Comparison of ENCODE assay signal across 35 cellular contexts in genomic region chr13:81320516-81320915, GRCh38.
"Had no signal": no experiment of that assay in that cellular context is flagged by ENCODE, and none has a peak within 500 bp of the region (broad histone marks: within the 10 kb centered on the region; RNA-seq: fewer than 3 reads in every experiment).

No MANE protein-coding gene starts in this region.

- H3K4me3 ChIP-seq: adrenal gland, body of pancreas, esophagus muscularis mucosa, gastrocnemius medialis, heart left ventricle had no signal

- H3K4me1 Mint-ChIP-seq: activated B cell treated with CpG ODN at 0.5 μM for 24 hours; activated CD4-positive, alpha-beta T cell treated with anti-CD3 and anti-CD28 coated beads, Interleukin-2, amount 10 ng/mL, durations not matched to agents 24 days and 14 days; activated CD8-positive, alpha-beta memory T cell treated with anti-CD3 and anti-CD28 coated beads, Interleukin-2, amount 10 ng/mL, durations not matched to agents 7 days and 5 days; activated naive CD4-positive, alpha-beta T cell treated with anti-CD3 and anti-CD28 coated beads, Interleukin-2, amount 50 U/mL, for 24 hours; activated naive CD8-positive, alpha-beta T cell treated with anti-CD3 and anti-CD28 coated beads for 36 hours; activated naive CD8-positive, alpha-beta T cell treated with anti-CD3 and anti-CD28 coated beads, Interleukin-2, amount 50 U/mL, for 24 hours; T-helper 17 cell had no signal

- H3K27me3 Mint-ChIP-seq: activated B cell treated with CpG ODN at 0.5 μM for 24 hours; activated CD4-positive, alpha-beta memory T cell treated with anti-CD3 and anti-CD28 coated beads for 36 hours; activated CD4-positive, alpha-beta T cell treated with anti-CD3 and anti-CD28 coated beads, Interleukin-2, amount 10 ng/mL, durations not matched to agents 24 days and 14 days; activated CD8-positive, alpha-beta memory T cell treated with anti-CD3 and anti-CD28 coated beads, Interleukin-2, amount 10 ng/mL, durations not matched to agents 7 days and 5 days; activated naive CD4-positive, alpha-beta T cell treated with anti-CD3 and anti-CD28 coated beads, Interleukin-2, amount 50 U/mL, for 24 hours; activated naive CD8-positive, alpha-beta T cell treated with anti-CD3 and anti-CD28 coated beads for 36 hours; activated naive CD8-positive, alpha-beta T cell treated with anti-CD3 and anti-CD28 coated beads, Interleukin-2, amount 50 U/mL, for 24 hours; effector memory CD8-positive, alpha-beta T cell; T-helper 17 cell had no signal

- H3K27me3 ChIP-seq: adrenal gland, body of pancreas, esophagus muscularis mucosa, foreskin keratinocyte, gastrocnemius medialis, heart left ventricle had no signal

- ATAC-seq: activated CD4-positive, CD25-positive, alpha-beta regulatory T cell treated with anti-CD3 and anti-CD28 coated beads, Interleukin-2, amount 50 U/mL, for 24 hours; activated CD8-positive, alpha-beta memory T cell treated with anti-CD3 and anti-CD28 coated beads, Interleukin-2, amount 10 ng/mL, durations not matched to agents 7 days and 5 days; activated CD8-positive, alpha-beta T cell treated with anti-CD3 and anti-CD28 coated beads, Interleukin-2, amount 10 ng/mL, durations not matched to agents 7 days and 5 days; activated naive CD8-positive, alpha-beta T cell treated with anti-CD3 and anti-CD28 coated beads, Interleukin-2, amount 50 U/mL, for 24 hours; body of pancreas; effector memory CD8-positive, alpha-beta T cell; foreskin keratinocyte; gastrocnemius medialis; heart left ventricle; T-helper 17 cell had no signal

- H3K36me3 Mint-ChIP-seq: activated CD4-positive, alpha-beta memory T cell treated with anti-CD3 and anti-CD28 coated beads for 36 hours; activated CD8-positive, alpha-beta memory T cell treated with anti-CD3 and anti-CD28 coated beads, Interleukin-2, amount 10 ng/mL, durations not matched to agents 7 days and 5 days; activated naive CD4-positive, alpha-beta T cell treated with anti-CD3 and anti-CD28 coated beads, Interleukin-2, amount 50 U/mL, for 24 hours; activated naive CD8-positive, alpha-beta T cell treated with anti-CD3 and anti-CD28 coated beads for 36 hours had no signal

- H3K4me3 Mint-ChIP-seq: activated B cell treated with CpG ODN at 0.5 μM for 24 hours; activated CD4-positive, alpha-beta memory T cell treated with anti-CD3 and anti-CD28 coated beads for 36 hours; activated CD4-positive, alpha-beta T cell treated with anti-CD3 and anti-CD28 coated beads, Interleukin-2, amount 10 ng/mL, durations not matched to agents 24 days and 14 days; activated CD8-positive, alpha-beta memory T cell treated with anti-CD3 and anti-CD28 coated beads, Interleukin-2, amount 10 ng/mL, durations not matched to agents 7 days and 5 days; activated CD8-positive, alpha-beta T cell treated with anti-CD3 and anti-CD28 coated beads, Interleukin-2, amount 10 ng/mL, durations not matched to agents 7 days and 5 days; activated naive CD4-positive, alpha-beta T cell treated with anti-CD3 and anti-CD28 coated beads for 36 hours; activated naive CD4-positive, alpha-beta T cell treated with anti-CD3 and anti-CD28 coated beads, Interleukin-2, amount 50 U/mL, for 24 hours; activated naive CD8-positive, alpha-beta T cell treated with anti-CD3 and anti-CD28 coated beads for 36 hours; activated naive CD8-positive, alpha-beta T cell treated with anti-CD3 and anti-CD28 coated beads, Interleukin-2, amount 50 U/mL, for 24 hours; activated T-helper 1 cell treated with anti-CD3 and anti-CD28 coated beads, Interleukin-12 subunit alpha, Interleukin-12 subunit beta, Interleukin-2, Interleukin-4 antibody, amounts not matched to agents 30 ng/mL and 10 ng/mL and 1 ng/mL, durations not matched to agents 14 hours and 24 hours and 36 hours; effector memory CD8-positive, alpha-beta T cell; T-helper 17 cell; T-helper 2 cell treated with Interferon-gamma antibody and Interleukin-4, amounts not matched to agents 5 μg/mL and 100 μg/mL, for 36 hours had no signal

- H3K9me3 Mint-ChIP-seq: activated naive CD4-positive, alpha-beta T cell treated with anti-CD3 and anti-CD28 coated beads, Interleukin-2, amount 50 U/mL, for 24 hours; activated naive CD8-positive, alpha-beta T cell treated with anti-CD3 and anti-CD28 coated beads for 36 hours had no signal

- H3K27ac ChIP-seq: adrenal gland, body of pancreas, esophagus muscularis mucosa, foreskin keratinocyte, gastrocnemius medialis, heart left ventricle, WERI-Rb-1 had no signal

- H3K27ac Mint-ChIP-seq: activated B cell treated with CpG ODN at 0.5 μM for 24 hours; activated CD4-positive, alpha-beta memory T cell treated with anti-CD3 and anti-CD28 coated beads for 36 hours; activated CD4-positive, alpha-beta T cell treated with anti-CD3 and anti-CD28 coated beads, Interleukin-2, amount 10 ng/mL, durations not matched to agents 24 days and 14 days; activated CD8-positive, alpha-beta memory T cell treated with anti-CD3 and anti-CD28 coated beads, Interleukin-2, amount 10 ng/mL, durations not matched to agents 7 days and 5 days; activated CD8-positive, alpha-beta T cell treated with anti-CD3 and anti-CD28 coated beads, Interleukin-2, amount 10 ng/mL, durations not matched to agents 7 days and 5 days; activated naive CD4-positive, alpha-beta T cell treated with anti-CD3 and anti-CD28 coated beads for 36 hours; activated naive CD4-positive, alpha-beta T cell treated with anti-CD3 and anti-CD28 coated beads, Interleukin-2, amount 50 U/mL, for 24 hours; activated naive CD8-positive, alpha-beta T cell treated with anti-CD3 and anti-CD28 coated beads for 36 hours; activated naive CD8-positive, alpha-beta T cell treated with anti-CD3 and anti-CD28 coated beads, Interleukin-2, amount 50 U/mL, for 24 hours; activated T-helper 1 cell treated with anti-CD3 and anti-CD28 coated beads, Interleukin-12 subunit alpha, Interleukin-12 subunit beta, Interleukin-2, Interleukin-4 antibody, amounts not matched to agents 30 ng/mL and 10 ng/mL and 1 ng/mL, durations not matched to agents 14 hours and 24 hours and 36 hours; activated T-helper 2 cell treated with anti-CD3 and anti-CD28 coated beads, Interferon-gamma antibody, Interleukin-2, Interleukin-4, amounts not matched to agents 10 μg/mL and 5 μg/mL and 100 μg/mL, durations not matched to agents 14 hours and 24 hours and 36 hours; effector memory CD8-positive, alpha-beta T cell; T-helper 17 cell; T-helper 2 cell treated with Interferon-gamma antibody and Interleukin-4, amounts not matched to agents 5 μg/mL and 100 μg/mL, for 36 hours had no signal

- H3K9me3 ChIP-seq: adrenal gland, body of pancreas, esophagus muscularis mucosa, gastrocnemius medialis, heart left ventricle had no signal

- H3K36me3 ChIP-seq: adrenal gland, esophagus muscularis mucosa, gastrocnemius medialis, heart left ventricle, WERI-Rb-1 had no signal

- DNase-seq: activated B cell treated with CpG ODN at 0.5 μM for 24 hours; activated CD4-positive, alpha-beta memory T cell treated with anti-CD3 and anti-CD28 coated beads for 36 hours; activated CD4-positive, alpha-beta T cell treated with anti-CD3 and anti-CD28 coated beads, Interleukin-2, amount 10 ng/mL, durations not matched to agents 24 days and 14 days; activated CD8-positive, alpha-beta memory T cell treated with anti-CD3 and anti-CD28 coated beads, Interleukin-2, amount 10 ng/mL, durations not matched to agents 7 days and 5 days; activated CD8-positive, alpha-beta memory T cell treated with anti-CD3 and anti-CD28 coated beads, Interleukin-2, amount 50 U/mL, for 4 hours; activated CD8-positive, alpha-beta T cell treated with anti-CD3 and anti-CD28 coated beads, Interleukin-2, amount 10 ng/mL, durations not matched to agents 7 days and 5 days; activated effector memory CD4-positive, alpha-beta T cell treated with anti-CD3 and anti-CD28 coated beads, Interleukin-2, amount 50 U/mL, for 16 hours; activated naive CD4-positive, alpha-beta T cell treated with anti-CD3 and anti-CD28 coated beads for 36 hours; activated naive CD8-positive, alpha-beta T cell treated with anti-CD3 and anti-CD28 coated beads for 36 hours; activated naive CD8-positive, alpha-beta T cell treated with anti-CD3 and anti-CD28 coated beads, Interleukin-2, amount 50 U/mL, for 24 hours; activated T-cell treated with anti-CD3 and anti-CD28 coated beads, Interleukin-2, amount 50 U/mL, for 1 hour; activated T-cell treated with anti-CD3 and anti-CD28 coated beads, Interleukin-2, amount 50 U/mL, for 48 hours; adrenal gland; amygdala; aorta; body of pancreas; caudate nucleus; cortex of kidney; dermis blood vessel endothelial cell; effector CD4-positive, alpha-beta T cell; effector memory CD8-positive, alpha-beta T cell; erythroblast; foreskin keratinocyte; gastrocnemius medialis; glutamatergic neuron; heart left ventricle; T-helper 17 cell; T1000; WERI-Rb-1 had no signal

- H3K4me1 ChIP-seq: adrenal gland, body of pancreas, esophagus muscularis mucosa, foreskin keratinocyte, gastrocnemius medialis, heart left ventricle had no signal
